Comparison of ENCODE assay signal across 2 cellular contexts in genomic region chr22:19957445-19957844, GRCh38.
TF ChIP-seq lines count a peak whose summit lies in the region.

No MANE protein-coding gene starts in this region.

TF ChIP-seq in SK-N-SH, 30 proteins besides CTCF, POLR2A, EP300 and RAD21:
- TF ChIP-seq IRF3 (IDR thresholded peaks at IDR 0.05; ENCODE audit: low read depth, low read length) (no peak), TCF12 (IDR thresholded peaks at IDR 0.05) (no peak), ELF1 (IDR thresholded peaks at IDR 0.05) (no peak), MXI1 (IDR thresholded peaks at IDR 0.05; ENCODE audit: low read depth, low read length) (no peak), FOXM1 (IDR thresholded peaks at IDR 0.05; ENCODE audit: low read depth) (no peak), GATA2 (CRISPR knock-in tag; IDR thresholded peaks at IDR 0.05) (no peak), GABPA (IDR thresholded peaks at IDR 0.05; ENCODE audit: low read depth) (no peak)

TF ChIP-seq in SK-N-SH treated with all-trans-retinoic acid at 6 μM for 48 hours, 23 proteins besides CTCF, POLR2A, EP300 and RAD21 (continued from another document):
- TF ChIP-seq TSHZ2 (CRISPR knock-in tag; IDR thresholded peaks at IDR 0.05): no peak
- no peak for TF ChIP-seq OSR1 (CRISPR knock-in tag; IDR thresholded peaks at IDR 0.05)
